Comparison of ENCODE assay signal across 3 cellular contexts in genomic region chr18:13661779-13662271, GRCh38.
TF ChIP-seq lines count a peak whose summit lies in the region.

No MANE protein-coding gene starts in this region.

TF ChIP-seq in IMR-90, 13 proteins besides CTCF, POLR2A, EP300 and RAD21:
- TF ChIP-seq CEBPB (IDR thresholded peaks at IDR 0.05; ENCODE audit: low read depth, low read length) (no peak), MAFK (IDR thresholded peaks at IDR 0.05; ENCODE audit: low read depth, low read length) (peak; percentile 98)

TF ChIP-seq in H1, 55 proteins besides CTCF, POLR2A, EP300 and RAD21:
- TF ChIP-seq, protein P1, sequence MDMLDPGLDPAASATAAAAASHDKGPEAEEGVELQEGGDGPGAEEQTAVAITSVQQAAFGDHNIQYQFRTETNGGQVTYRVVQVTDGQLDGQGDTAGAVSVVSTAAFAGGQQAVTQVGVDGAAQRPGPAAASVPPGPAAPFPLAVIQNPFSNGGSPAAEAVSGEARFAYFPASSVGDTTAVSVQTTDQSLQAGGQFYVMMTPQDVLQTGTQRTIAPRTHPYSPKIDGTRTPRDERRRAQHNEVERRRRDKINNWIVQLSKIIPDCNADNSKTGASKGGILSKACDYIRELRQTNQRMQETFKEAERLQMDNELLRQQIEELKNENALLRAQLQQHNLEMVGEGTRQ (IDR thresholded peaks at IDR 0.05; ENCODE audit: low read length), result no peak
- TF ChIP-seq CHD1 (IDR thresholded peaks at IDR 0.05; ENCODE audit: low read depth, low read length) (no peak), CEBPB (IDR thresholded peaks at IDR 0.05; ENCODE audit: low read depth, low read length) (no peak), MAFK (IDR thresholded peaks at IDR 0.05; ENCODE audit: low read depth, low read length) (peak; percentile 90)
TF ChIP-seq in H1: peak in this region for 1.

TF ChIP-seq in liver, 16 proteins besides CTCF, POLR2A, EP300 and RAD21:
- TF ChIP-seq, protein P2, sequence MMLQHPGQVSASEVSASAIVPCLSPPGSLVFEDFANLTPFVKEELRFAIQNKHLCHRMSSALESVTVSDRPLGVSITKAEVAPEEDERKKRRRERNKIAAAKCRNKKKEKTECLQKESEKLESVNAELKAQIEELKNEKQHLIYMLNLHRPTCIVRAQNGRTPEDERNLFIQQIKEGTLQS (IDR thresholded peaks at IDR 0.05), result no peak
- peak; percentile 42 for TF ChIP-seq NR2F2 (IDR thresholded peaks at IDR 0.05)
